ENCODE assay signal across 8 cellular contexts in genomic region chr19:3699071-3699740, GRCh38. TPM values are rescaled to one million over a fixed set of nuclear protein-coding genes. Genes with fewer than 3 reads are reported as not detected.
DNase-seq lines count a peak whose midpoint lies in the region; ATAC-seq and TF ChIP-seq lines count a peak whose summit lies in the region.

No MANE protein-coding gene starts in this region.

- ATAC-seq in activated CD8-positive, alpha-beta T cell treated with anti-CD3 and anti-CD28 coated beads for 36 hours = no peak
- no peak for ATAC-seq in GM19395 (IDR thresholded peaks at IDR 0.05; ENCODE audit: unreplicated experiment)
- ATAC-seq in HG03135 (IDR thresholded peaks at IDR 0.05; ENCODE audit: unreplicated experiment) = no peak

- no peaks in the 10 kb centered on the region for H3K27me3 ChIP-seq in HUES64 (ENCODE audit: insufficient read depth, low read length)

- POLR2A ChIA-PET in activated CD8-positive, alpha-beta T cell treated with anti-CD3 and anti-CD28 coated beads for 36 hours (lab: Charles Lee) = interaction anchor here (1.3 to 1.5 kb wide), 3 partner anchors 9 to 33 kb away, joined by 4 to 8 read pairs (median 7); no protein-coding TSS in a partner anchor

- H3K27ac Mint-ChIP-seq in activated CD8-positive, alpha-beta T cell treated with anti-CD3 and anti-CD28 coated beads for 36 hours = peak overlapping the region; percentile 79
- no peak overlapping the region for H3K27ac Mint-ChIP-seq in neural crest cell (ENCODE audit: unreplicated experiment)

- H3K27ac ChIP-seq in HUES64 (ENCODE audit: low read depth, low read length) = no peak overlapping the region

- peak overlapping the region; percentile 92 for H3K4me3 Mint-ChIP-seq in activated CD8-positive, alpha-beta T cell treated with anti-CD3 and anti-CD28 coated beads for 36 hours
- peak overlapping the region; percentile 92 for H3K4me3 Mint-ChIP-seq in neural crest cell

- peak overlapping the region; percentile 65 for H3K9ac ChIP-seq in HUES64 (ENCODE audit: low read depth, low read length)

- H3K4me3 ChIP-seq in HUES64 (ENCODE audit: low read length) (peak overlapping the region; percentile 83), fibroblast of the aortic adventitia (ENCODE audit: low read depth, low read length) (peak overlapping the region; percentile 85)

- TF ChIP-seq CTCF in activated CD8-positive, alpha-beta T cell treated with anti-CD3 and anti-CD28 coated beads for 36 hours (IDR thresholded peaks at IDR 0.05) = no peak
- TF ChIP-seq CTCF in fibroblast of the aortic adventitia (IDR thresholded peaks at IDR 0.05; ENCODE audit: insufficient read depth, low read length) (no peak), neural crest cell (conservative IDR thresholded peaks at IDR 0.05) (no peak)

- WGBS in HUES64 = 42% methylated on average over 29 of the region's 31 CpGs

- H3K9me3 Mint-ChIP-seq in activated CD8-positive, alpha-beta T cell treated with anti-CD3 and anti-CD28 coated beads for 36 hours = no peaks in the 10 kb centered on the region
- H3K9me3 Mint-ChIP-seq in neural crest cell = no peaks in the 10 kb centered on the region

- CTCF ChIA-PET in activated CD8-positive, alpha-beta T cell treated with anti-CD3 and anti-CD28 coated beads for 36 hours (lab: Charles Lee) = interaction anchor here (0.6 to 4.8 kb wide), 7 partner anchors 9 to 394 kb away, joined by 3 to 32 read pairs (median 3); no protein-coding TSS in a partner anchor

- H3K4me1 ChIP-seq in HUES64 (ENCODE audit: insufficient read depth, low read length) = peaks cover 5% of the 10 kb centered on the region; the same call in 1 of the 2 replicates

- no peaks in the 10 kb centered on the region for H3K9me3 ChIP-seq in HUES64 (ENCODE audit: insufficient read depth, low read depth, low read length)

- H3K27me3 Mint-ChIP-seq in activated CD8-positive, alpha-beta T cell treated with anti-CD3 and anti-CD28 coated beads for 36 hours = no peaks in the 10 kb centered on the region
- no peaks in the 10 kb centered on the region for H3K27me3 Mint-ChIP-seq in neural crest cell (ENCODE audit: low read depth)

- peaks cover 15% of the 10 kb centered on the region for H3K4me1 Mint-ChIP-seq in activated CD8-positive, alpha-beta T cell treated with anti-CD3 and anti-CD28 coated beads for 36 hours (ENCODE audit: low read depth)
- peaks cover 13% of the 10 kb centered on the region for H3K4me1 Mint-ChIP-seq in neural crest cell

- intact Hi-C loops in activated CD8-positive, alpha-beta T cell treated with anti-CD3 and anti-CD28 coated beads for 36 hours (cut with micrococcal nuclease) = no loop called here

- no peaks in the 10 kb centered on the region for H3K36me3 Mint-ChIP-seq in activated CD8-positive, alpha-beta T cell treated with anti-CD3 and anti-CD28 coated beads for 36 hours (ENCODE audit: low read depth)
- no peaks in the 10 kb centered on the region for H3K36me3 Mint-ChIP-seq in neural crest cell (ENCODE audit: low read depth)

- peak; percentile 67 for DNase-seq in CMK (ENCODE audit: low read depth)
- DNase-seq in activated CD8-positive, alpha-beta T cell treated with anti-CD3 and anti-CD28 coated beads for 36 hours = peak; percentile 45
- peak; percentile 47 for DNase-seq in fibroblast of the aortic adventitia (ENCODE audit: low read depth)
- DNase-seq in neural crest cell (ENCODE audit: low read depth, low spot score) = no peak
- no peak for DNase-seq in NCI-H1436 (lab: John Stamatoyannopoulos, UW)

- H3K36me3 ChIP-seq in HUES64 (ENCODE audit: insufficient read depth, low read length) = no peaks in the 10 kb centered on the region

RNA-seq across cellular contexts. Expression of gene PIP5K1C, which starts 1.1 kb away (rescaled TPM):
- polyA plus RNA-seq in HUES64 (2013, experiment 1 of 2) = 16.9 TPM
- 17.9 TPM for polyA plus RNA-seq in HUES64 (2013, experiment 2 of 2)
- 10 to 100 TPM; 20.4 to 22.2 TPM for total RNA-seq in activated CD8-positive, alpha-beta T cell treated with anti-CD3 and anti-CD28 coated beads for 36 hours
- total RNA-seq in fibroblast of the aortic adventitia (ENCODE audit: low replicate concordance) (12.8 and 32.2 TPM in 2 replicates), neural crest cell (39.5 and 40.1 TPM in 2 replicates)

RNA-seq across cellular contexts. Expression of gene TJP3, which starts 9.0 kb away (rescaled TPM):
- 5.8 TPM for polyA plus RNA-seq in HUES64 (2013, experiment 1 of 2)
- 8.7 TPM for polyA plus RNA-seq in HUES64 (2013, experiment 2 of 2)
- 1 to 10 TPM in 1 of 2 experiments, under 1 TPM in 1; 0.69 to 2.4 TPM for total RNA-seq in activated CD8-positive, alpha-beta T cell treated with anti-CD3 and anti-CD28 coated beads for 36 hours
- total RNA-seq in fibroblast of the aortic adventitia (ENCODE audit: low replicate concordance) (not detected in 2 replicates), neural crest cell (not detected in 2 replicates)

Comparison
In these comparisons a context has a peak if more than half of its experiments do, and no peak if none do; other contexts are left out.
1. DNase-seq: peak in CMK (single experiment), activated CD8-positive, alpha-beta T cell treated with anti-CD3 and anti-CD28 coated beads for 36 hours (single experiment) and fibroblast of the aortic adventitia (single experiment); none in neural crest cell (single experiment) and NCI-H1436 (single experiment).